Comparison of ENCODE assay signal across 14 cellular contexts in genomic region chr2:45273412-45274189, GRCh38.
A peak's percentile ranks its signal among the peaks of the same experiment; 100 is the strongest.
DNase-seq lines count a peak whose midpoint lies in the region; ATAC-seq and TF ChIP-seq lines count a peak whose summit lies in the region.
"Had no signal": no experiment of that assay in that cellular context is flagged by ENCODE, and none has a peak within 500 bp of the region (broad histone marks: within the 10 kb centered on the region; RNA-seq: fewer than 3 reads in every experiment).

No MANE protein-coding gene starts in this region.

- H3K4me3 Mint-ChIP-seq in neural progenitor cell: peak overlapping the region; percentile 17
- no peak overlapping the region for H3K4me3 Mint-ChIP-seq in T-cell
- H3K4me3 Mint-ChIP-seq: B cell had no signal

- no peak for ATAC-seq in T-cell (replicated peaks in 1 of 4)
- ATAC-seq: GM12878 had no signal

- TF ChIP-seq CTCF in PC-9 (conservative IDR thresholded peaks at IDR 0.05) (no peak), neural progenitor cell (IDR thresholded peaks at IDR 0.05) (no peak)

- intact Hi-C loops in PC-9 (cut with micrococcal nuclease; ENCODE audit: unreplicated experiment): no loop called here

- CTCF ChIA-PET in PC-9 (lab: Charles Lee) (no interaction called here), T-cell (lab: Charles Lee) (no interaction called here)

- H3K79me2 ChIP-seq in PC-9 (ENCODE audit: low read depth): no peaks in the 10 kb centered on the region
- no peaks in the 10 kb centered on the region for H3K79me2 ChIP-seq in neural progenitor cell (ENCODE audit: low read depth)

- no peaks in the 10 kb centered on the region for H3K36me3 ChIP-seq in PC-9 (ENCODE audit: low read depth)
- H3K36me3 ChIP-seq in neural progenitor cell: no peaks in the 10 kb centered on the region
- H3K36me3 ChIP-seq: SJSA1, thyroid gland had no signal

- H3K9me3 Mint-ChIP-seq in neural progenitor cell: no peaks in the 10 kb centered on the region
- H3K9me3 Mint-ChIP-seq in T-cell: no peaks in the 10 kb centered on the region

- H3K4me2 ChIP-seq in PC-9 (peak overlapping the region; percentile 53), neural progenitor cell (peak overlapping the region; percentile 48)

- H3K36me3 Mint-ChIP-seq in neural progenitor cell (no peaks in the 10 kb centered on the region), T-cell (no peaks in the 10 kb centered on the region)

- peak overlapping the region; percentile 61 for H3K27ac Mint-ChIP-seq in neural progenitor cell
- no peak overlapping the region for H3K27ac Mint-ChIP-seq in T-cell
- H3K27ac Mint-ChIP-seq: B cell had no signal

- no peak overlapping the region for H3K4me3 ChIP-seq in PC-9
- H3K4me3 ChIP-seq in neural progenitor cell: no peak overlapping the region
- H3K4me3 ChIP-seq: GM12878, SJSA1, thyroid gland had no signal

- H2AFZ ChIP-seq in PC-9 (0 out of 2 replicates have a peak overlapping the region, but pooled peaks have one; percentile 10), neural progenitor cell (replicated peaks) (no peak overlapping the region)

- H3K27me3 Mint-ChIP-seq in neural progenitor cell (ENCODE audit: insufficient read depth, low read depth): peaks cover 6% of the 10 kb centered on the region
- H3K27me3 Mint-ChIP-seq in T-cell: peaks cover 7 to 11% of the 10 kb centered on the region in 2 donors

- no peaks in the 10 kb centered on the region for H3K9me2 ChIP-seq in PC-9 (ENCODE audit: insufficient read depth)

- BruUV-seq in PC-9 (replicated peaks; lab: Mats Ljungman, UMichigan): no TSS peak

- H3K27me3 ChIP-seq in PC-9 (ENCODE audit: insufficient read depth, low read depth) (no peaks in the 10 kb centered on the region), neural progenitor cell (no peaks in the 10 kb centered on the region)
- H3K27me3 ChIP-seq: SJSA1, thyroid gland had no signal

- peaks cover 29% of the 10 kb centered on the region for H3K4me1 Mint-ChIP-seq in neural progenitor cell
- H3K4me1 Mint-ChIP-seq in T-cell: no peaks in the 10 kb centered on the region
- H3K4me1 Mint-ChIP-seq: B cell had no signal

- DNase-seq in DMS153 (lab: John Stamatoyannopoulos, UW): peak; percentile 43
- DNase-seq in NCI-H2029 (lab: John Stamatoyannopoulos, UW): peak; percentile 70
- peak in 1 of 2 experiments; percentile 90 for DNase-seq in PC-9
- no peak for DNase-seq in neural progenitor cell (ENCODE audit: low spot score)
- no peak for DNase-seq in stimulated activated CD4-positive, alpha-beta T cell treated with anti-CD3 and anti-CD28 coated beads, Interleukin-15, amount 100 ng/mL, for 24 hours
- DNase-seq in activated CD4-positive, CD25-positive, alpha-beta regulatory T cell treated with anti-CD3 and anti-CD28 coated beads, Interleukin-2, amount 50 U/mL, for 72 hours: no peak
- DNase-seq in T-cell: no peak
- DNase-seq in retina: no peak
- DNase-seq: activated naive CD4-positive, alpha-beta T cell treated with anti-CD3 and anti-CD28 coated beads, Interleukin-2, amount 50 U/mL, for 16 hours; islet precursor cell had no signal

- H3F3A ChIP-seq in PC-9 (ENCODE audit: insufficient read depth, low read depth) (peaks cover 32% of the 10 kb centered on the region), neural progenitor cell (ENCODE audit: low read depth) (peaks cover 22% of the 10 kb centered on the region)

- H3K27ac ChIP-seq in PC-9: peak overlapping the region; percentile 77
- no peak overlapping the region for H3K27ac ChIP-seq in neural progenitor cell
- H3K27ac ChIP-seq: SJSA1, thyroid gland had no signal

- H4K20me1 ChIP-seq in PC-9 (ENCODE audit: insufficient read depth): no peaks in the 10 kb centered on the region
- H4K20me1 ChIP-seq in neural progenitor cell (ENCODE audit: low read depth): peaks cover 6% of the 10 kb centered on the region

- no peak overlapping the region for H3K9ac ChIP-seq in neural progenitor cell

- H3K4me1 ChIP-seq in PC-9 (replicated peaks; ENCODE audit: insufficient read depth): peaks cover 52% of the 10 kb centered on the region
- H3K4me1 ChIP-seq in neural progenitor cell: peaks cover 32% of the 10 kb centered on the region
- H3K4me1 ChIP-seq: thyroid gland had no signal

- POLR2A ChIA-PET in PC-9 (lab: Charles Lee; ENCODE audit: unreplicated experiment): no interaction called here
- POLR2A ChIA-PET in T-cell (lab: Charles Lee): no interaction called here

- no peaks in the 10 kb centered on the region for H3K9me3 ChIP-seq in PC-9 (ENCODE audit: insufficient read depth, low read depth)
- H3K9me3 ChIP-seq in neural progenitor cell (ENCODE audit: low read depth): no peaks in the 10 kb centered on the region
- H3K9me3 ChIP-seq: SJSA1, thyroid gland had no signal

Comparison
In these comparisons a context has a peak if more than half of its experiments do, and no peak if none do; other contexts are left out.
1. DNase-seq: peak in DMS153 (single experiment) and NCI-H2029 (single experiment); none in neural progenitor cell (single experiment), stimulated activated CD4-positive, alpha-beta T cell treated with anti-CD3 and anti-CD28 coated beads, Interleukin-15, amount 100 ng/mL, for 24 hours (single experiment), activated CD4-positive, CD25-positive, alpha-beta regulatory T cell treated with anti-CD3 and anti-CD28 coated beads, Interleukin-2, amount 50 U/mL, for 72 hours (single experiment), T-cell (0 of 34) and retina (single experiment).